Comparison of ENCODE assay signal across 15 cellular contexts in the genomic region with DNA sequence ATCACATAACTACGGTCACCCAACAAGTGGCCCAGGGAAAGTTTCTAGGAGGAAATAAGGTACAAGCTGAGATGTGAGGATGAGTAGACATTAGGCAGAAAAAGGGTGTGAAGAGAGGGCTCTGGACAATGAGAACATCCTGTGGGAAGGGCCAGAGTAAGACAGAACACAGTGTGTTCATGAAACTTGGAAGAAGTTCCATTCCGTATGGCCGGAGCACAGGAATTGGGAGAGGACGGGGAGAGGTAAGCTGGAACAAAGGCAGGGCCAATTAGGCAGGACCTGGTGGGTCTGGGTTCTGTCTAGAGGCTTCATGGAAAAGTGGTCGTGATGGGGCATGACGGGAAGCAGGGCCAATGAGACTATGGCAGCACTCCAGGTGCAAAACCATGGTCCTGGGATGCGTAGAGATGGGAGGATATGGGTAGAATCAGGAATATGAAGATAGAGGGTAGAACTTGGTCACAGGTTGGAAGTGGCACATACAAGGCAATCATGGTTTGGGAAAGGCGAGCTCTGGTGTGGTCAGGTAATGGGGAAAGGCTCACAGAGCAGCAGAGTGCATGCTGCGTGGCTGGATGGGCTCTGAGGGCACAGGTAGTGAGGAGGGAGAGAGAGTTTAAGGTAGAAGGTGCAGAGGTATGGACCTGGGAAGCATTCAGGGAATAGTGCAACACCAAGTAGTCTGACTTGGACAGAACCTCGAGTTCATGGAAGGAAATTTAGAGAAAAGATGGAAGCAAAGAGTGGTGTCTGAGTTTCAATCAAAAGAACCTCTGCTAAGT.
DNase-seq lines count a peak whose midpoint lies in the region; TF ChIP-seq lines count a peak whose summit lies in the region.
"Had no signal": no experiment of that assay in that cellular context is flagged by ENCODE, and none has a peak within 500 bp of the region (broad histone marks: within the 10 kb centered on the region; RNA-seq: fewer than 3 reads in every experiment).

No MANE protein-coding gene starts in this region.

- DNase-seq in SK-N-DZ (ENCODE audit: low spot score) (peak; percentile 84), ecto neural progenitor cell (ENCODE audit: low spot score) (peak; percentile 37), mesenchymal stem cell (no peak), A673 (ENCODE audit: low spot score) (no peak), tibial artery (no peak), GM10248 (ENCODE audit: extremely low spot score) (no peak)
- DNase-seq: ACHN; CD4-positive, alpha-beta T cell; DMS153; DMS79; GDM1; H7; HFFc6 had no signal

- H2AK5ac ChIP-seq in mesenchymal stem cell (ENCODE audit: low read length, severe bottlenecking) = no peak overlapping the region

- H3K9me3 ChIP-seq in mesenchymal stem cell (ENCODE audit: control insufficient read depth, low read length) (no peaks in the 10 kb centered on the region), A673 (ENCODE audit: low read depth, low read length, poor library complexity, severe bottlenecking) (no peaks in the 10 kb centered on the region), tibial artery (no peaks in the 10 kb centered on the region)

- H3K4me1 ChIP-seq in mesenchymal stem cell (ENCODE audit: control insufficient read depth, insufficient read depth, low read depth, low read length) (no peaks in the 10 kb centered on the region), A673 (ENCODE audit: insufficient read depth, low read length, poor library complexity, severe bottlenecking) (no peaks in the 10 kb centered on the region), tibial artery (no peaks in the 10 kb centered on the region)

- H2AFZ ChIP-seq in mesenchymal stem cell (ENCODE audit: low read depth, low read length) = no peak overlapping the region
- H2AFZ ChIP-seq: GM23338 had no signal

- no peak overlapping the region for H3K14ac ChIP-seq in mesenchymal stem cell (ENCODE audit: low read length in 2 of 2)

- H4K8ac ChIP-seq in mesenchymal stem cell (ENCODE audit: low read length) = no peak overlapping the region

- no peak overlapping the region for H2BK12ac ChIP-seq in mesenchymal stem cell (ENCODE audit: low read length in 2 of 2)

- 86% methylated on average over 10 of the region's 10 CpGs for WGBS in mesenchymal stem cell

- no peaks in the 10 kb centered on the region for H3K79me1 ChIP-seq in mesenchymal stem cell (replicated peaks; ENCODE audit: low read length, poor library complexity, severe bottlenecking)

- CTCF ChIA-PET in A673 (lab: Charles Lee) (interaction anchor here (0.6 kb wide), 1 partner anchor 231 kb away, joined by 9 read pairs; no protein-coding TSS in a partner anchor), GM10248 (lab: Yijun Ruan, JAX) (interaction anchor here (1.9 kb wide), 1 partner anchor 17 kb away, joined by 5 read pairs; no protein-coding TSS in a partner anchor)

- intact Hi-C loops in A673 (cut with micrococcal nuclease; ENCODE audit: unreplicated experiment) (no loop called here), tibial artery (cut with DNase I; ENCODE audit: low total_unique reads) (no loop called here)

- no TSS peak for BruUV-seq in A673 (replicated peaks; lab: Mats Ljungman, UMichigan)

- H3K4me3 ChIP-seq in mesenchymal stem cell (ENCODE audit: insufficient read depth in 1 of 2, low read depth in 1 of 2, low read length in 2 of 2) (no peak overlapping the region), A673 (ENCODE audit: low read depth, low read length, poor library complexity, severe bottlenecking) (no peak overlapping the region), tibial artery (no peak overlapping the region)
- H3K4me3 ChIP-seq: GM23338 had no signal

- no peak overlapping the region for H3K9ac ChIP-seq in mesenchymal stem cell (ENCODE audit: low read length)

- H2BK120ac ChIP-seq in mesenchymal stem cell (ENCODE audit: low read depth, low read length) = no peak overlapping the region

- peak overlapping the region; percentile 53 for H4K91ac ChIP-seq in mesenchymal stem cell (ENCODE audit: low read length)

- H3K27ac ChIP-seq in mesenchymal stem cell (ENCODE audit: low read length, poor library complexity, severe bottlenecking) (no peak overlapping the region), A673 (ENCODE audit: low read depth, low read length, poor library complexity, severe bottlenecking) (no peak overlapping the region), tibial artery (no peak overlapping the region)
- H3K27ac ChIP-seq: C4-2B had no signal

- H3K27me3 ChIP-seq in mesenchymal stem cell (ENCODE audit: control insufficient read depth in 1 of 2, insufficient read depth in 1 of 2, low read length in 2 of 2) (peaks cover 27 to 29% of the 10 kb centered on the region in 2 experiments), A673 (replicated peaks; ENCODE audit: insufficient read depth, low read depth, low read length, poor library complexity) (peaks cover 6% of the 10 kb centered on the region), tibial artery (peaks cover 0 to 25% of the 10 kb centered on the region in 2 donors)

- no peak overlapping the region for H3K4ac ChIP-seq in mesenchymal stem cell (ENCODE audit: low read depth in 1 of 2, low read length in 2 of 2)

- H3K18ac ChIP-seq in mesenchymal stem cell (ENCODE audit: low read depth in 1 of 2, low read length in 2 of 2) = no peak overlapping the region

- no peak overlapping the region for H2BK15ac ChIP-seq in mesenchymal stem cell (ENCODE audit: low read depth, poor library complexity, severe bottlenecking)

- no peaks in the 10 kb centered on the region for H3K36me3 ChIP-seq in mesenchymal stem cell (ENCODE audit: control insufficient read depth in 1 of 2, insufficient read depth in 2 of 2, low read depth in 1 of 2, low read length in 2 of 2)
- H3K36me3 ChIP-seq in A673 (ENCODE audit: insufficient read depth, low read length, poor library complexity, severe bottlenecking) = no peaks in the 10 kb centered on the region
- H3K36me3 ChIP-seq in tibial artery = no peaks in the 10 kb centered on the region

- no peak overlapping the region for H2BK5ac ChIP-seq in mesenchymal stem cell (ENCODE audit: low read depth, low read length, poor library complexity, severe bottlenecking)

- TF ChIP-seq CTCF in A673 (conservative IDR thresholded peaks at IDR 0.05; ENCODE audit: low read depth, low read length) = no peak
- TF ChIP-seq CTCF in tibial artery (IDR thresholded peaks at IDR 0.05) = no peak
- no peak for TF ChIP-seq CTCF in GM10248 (IDR thresholded peaks at IDR 0.05; ENCODE audit: control extremely low read depth, extremely low read depth, low read depth, missing control alignments)

- POLR2A ChIA-PET in A673 (lab: Charles Lee; ENCODE audit: low non-redundant PET) (no interaction called here), GM10248 (lab: Yijun Ruan, JAX) (no interaction called here)

- no peak overlapping the region for H3K4me2 ChIP-seq in mesenchymal stem cell (ENCODE audit: low read length, poor library complexity, severe bottlenecking)
- H3K4me2 ChIP-seq: GM23338 had no signal

- H3K23ac ChIP-seq in mesenchymal stem cell (ENCODE audit: low read length in 2 of 2) = no peak overlapping the region

Comparison
In these comparisons a context has a peak if more than half of its experiments do, and no peak if none do; other contexts are left out.
1. DNase-seq: peak in SK-N-DZ (single experiment) and ecto neural progenitor cell (single experiment); none in mesenchymal stem cell (single experiment), A673 (single experiment), tibial artery (0 of 2) and GM10248 (single experiment).